Comparison of ENCODE assay signal across 1 cellular context in genomic region chr7:131501422-131501821, GRCh38.
TF ChIP-seq lines count a peak whose summit lies in the region.

No MANE protein-coding gene starts in this region.

TF ChIP-seq in SK-N-SH, 30 proteins besides CTCF, POLR2A, EP300 and RAD21 (continued from another document):
- 0 out of 2 replicates have a peak, but pooled peaks have one; percentile 23 for TF ChIP-seq PBX3 (IDR thresholded peaks at IDR 0.05)
